8 cellular contexts compared by ENCODE assay signal in genomic region chr11:90204832-90205646, GRCh38. TPM values are rescaled to one million over a fixed set of nuclear protein-coding genes. Genes with fewer than 3 reads are reported as not detected.
DNase-seq lines count a peak whose midpoint lies in the region; ATAC-seq, FAIRE-seq and TF ChIP-seq lines count a peak whose summit lies in the region.

No MANE protein-coding gene starts in this region.

- no peak overlapping the region for H2BK12ac ChIP-seq in H1 (ENCODE audit: low read depth, low read length)

- H3K27me3 Mint-ChIP-seq in nephron (ENCODE audit: low read depth), result no peaks in the 10 kb centered on the region

- DNase-seq in heart right ventricle (no peak), Right ventricle myocardium inferior (ENCODE audit: missing footprints) (no peak), KG1 (lab: John Stamatoyannopoulos, UW) (peak; percentile 43), RPMI7951 (ENCODE audit: low read depth) (peak; percentile 58), H1 (ENCODE audit: low read depth in 1 of 2, low spot score in 2 of 2) (no peak)
- no peak for DNase-seq in activated CD4-positive, CD25-positive, alpha-beta regulatory T cell treated with anti-CD3 and anti-CD28 coated beads, Interleukin-2, amount 50 U/mL, for 72 hours

- TF ChIP-seq RAD21 in H1 (IDR thresholded peaks at IDR 0.05 in 1 of 2, conservative IDR thresholded peaks at IDR 0.05 in 1 of 2; ENCODE audit: low read depth in 2 of 2, low read length in 2 of 2), result peak; percentile 64 to 79

- no peak overlapping the region for H2BK5ac ChIP-seq in H1 (ENCODE audit: low read depth, low read length)

- H3K79me2 ChIP-seq in H1 (ENCODE audit: control insufficient read depth in 1 of 2, insufficient read depth in 2 of 2, low read length in 2 of 2), result peaks cover 0 to 2% of the 10 kb centered on the region in 2 experiments; a peak in 1 of 4 replicates

- intact Hi-C loops in heart right ventricle (cut with DNase I) (loop anchor here in 2 of 10 donors (2.0 to 10.0 kb wide), 2 partner anchors 18 to 250 kb away; partner anchors contain the start of gene CHORDC1 (in 1 of the 2)), Right ventricle myocardium inferior (cut with DNase I) (no loop called here)

- H3K4me1 Mint-ChIP-seq in nephron, result peaks cover 5% of the 10 kb centered on the region

- no peak overlapping the region for H4K91ac ChIP-seq in H1 (replicated peaks; ENCODE audit: insufficient read length, low read length)

- no peak overlapping the region for H2BK20ac ChIP-seq in H1 (ENCODE audit: low read length)

- H4K5ac ChIP-seq in H1 (ENCODE audit: insufficient read length, low read depth, low read length), result no peak overlapping the region

- H3K4ac ChIP-seq in H1 (replicated peaks; ENCODE audit: insufficient read length, low read depth, low read length), result no peak overlapping the region

- peaks cover 0 to 14% (median 0%) of the 10 kb centered on the region in 9 donors for H3K4me1 ChIP-seq in heart right ventricle
- no peaks in the 10 kb centered on the region for H3K4me1 ChIP-seq in H1 (replicated peaks in 1 of 4; ENCODE audit: control insufficient read depth in 3 of 4, insufficient read depth in 4 of 4, low read length in 3 of 4)

- POLR2A ChIA-PET in H1 (lab: Charles Lee; ENCODE audit: partially characterized antibody), result no interaction called here

- H3K9ac ChIP-seq in H1 (replicated peaks in 1 of 4; ENCODE audit: extremely low read depth in 1 of 4, low read depth in 3 of 4, low read length in 3 of 4), result no peak overlapping the region

- H3K4me3 ChIP-seq in heart right ventricle (no peak overlapping the region), H1 (ENCODE audit: extremely low read depth in 1 of 4, insufficient read depth in 2 of 4, low read depth in 3 of 4, low read length in 4 of 4) (no peak overlapping the region)

- CTCF ChIA-PET in H1 (lab: Charles Lee; ENCODE audit: partially characterized antibody), result interaction anchor here (0.5 to 2.1 kb wide), 29 partner anchors 9 to 894 kb away, joined by 3 to 16 read pairs (median 4); no protein-coding TSS in a partner anchor

- TF ChIP-seq POLR2A in H1 (IDR thresholded peaks at IDR 0.05; ENCODE audit: control extremely low read depth in 1 of 2, low read depth in 2 of 2, low read length in 2 of 2), result no peak

- TF ChIP-seq EP300 in H1 (IDR thresholded peaks at IDR 0.05; ENCODE audit: borderline replicate concordance in 1 of 2, low read depth in 2 of 2, low read length in 2 of 2), result no peak

- no peak overlapping the region for H3K23ac ChIP-seq in H1 (ENCODE audit: insufficient read length)

- WGBS in heart right ventricle, 2 donors, result 15 to 21% methylated on average over 3 of the region's 3 CpGs
- 62% methylated on average over 3 of the region's 3 CpGs; no CpG with 5 or more reads in 1 of the 2 experiments for WGBS in H1 (ENCODE audit: extremely low coverage in 1 of 2, insufficient coverage in 1 of 2, insufficient read length in 1 of 2, insufficient replicate concordance in 2 of 2, low coverage in 1 of 2, low lambda C conversion rate in 2 of 2, missing lambda C conversion rate in 1 of 2), 2 experiments

- no peaks in the 10 kb centered on the region for H3K23me2 ChIP-seq in H1 (ENCODE audit: low read depth, low read length)

- FAIRE-seq in H1 (lab: Jason Lieb, UNC), result peak; percentile 66

- H3K56ac ChIP-seq in H1 (replicated peaks; ENCODE audit: insufficient read length, low read depth, low read length), result no peak overlapping the region

- peak overlapping the region in 2 of 3 experiments; percentile 33 to 72 for H3K27ac Mint-ChIP-seq in nephron

- H3K27me3 ChIP-seq in heart right ventricle, result no peaks in the 10 kb centered on the region
- H3K27me3 ChIP-seq in H1 (replicated peaks in 1 of 4; ENCODE audit: control insufficient read depth in 3 of 4, extremely low read depth in 1 of 4, insufficient read depth in 3 of 4, low read length in 3 of 4), result no peaks in the 10 kb centered on the region

- H3K27ac ChIP-seq in heart right ventricle, result no peak overlapping the region
- H3K27ac ChIP-seq in H1 (ENCODE audit: low read depth, low read length), result no peak overlapping the region

- ATAC-seq in heart right ventricle, result no peak
- ATAC-seq in Right ventricle myocardium inferior, result no peak
- peak; percentile 80 for ATAC-seq in GM21619 (IDR thresholded peaks at IDR 0.05; ENCODE audit: unreplicated experiment)

- no peaks in the 10 kb centered on the region for H3K79me1 ChIP-seq in H1 (ENCODE audit: low read depth, low read length)

- TF ChIP-seq CTCF in heart right ventricle (IDR thresholded peaks at IDR 0.05) (peak; percentile 76 to 93 (median 87)), H1 (IDR thresholded peaks at IDR 0.05; ENCODE audit: control extremely low read depth in 1 of 3, insufficient read depth in 1 of 3, low read depth in 1 of 3, low read length in 3 of 3) (peak in 2 of 3 experiments; percentile 55 to 81; a peak in 3 of 4 replicates), nephron (IDR thresholded peaks at IDR 0.05; ENCODE audit: unreplicated experiment in 3 of 3) (peak; percentile 76 to 84 (median 83))

- no peak overlapping the region for H4K8ac ChIP-seq in H1 (ENCODE audit: extremely low read depth, insufficient read depth, low read length)

- H3K36me3 ChIP-seq in heart right ventricle, result peaks cover 0 to 100% (median 37%) of the 10 kb centered on the region in 9 donors
- H3K36me3 ChIP-seq in H1 (ENCODE audit: control insufficient read depth in 2 of 4, insufficient read depth in 4 of 4, low read length in 3 of 4), result peaks cover 4 to 55% (median 20%) of the 10 kb centered on the region in 4 experiments; a peak in 7 of 8 replicates

- no peaks in the 10 kb centered on the region for H3K9me3 Mint-ChIP-seq in nephron

- peaks cover 60% of the 10 kb centered on the region for H3K36me3 Mint-ChIP-seq in nephron (ENCODE audit: low read depth)

- H4K20me1 ChIP-seq in H1 (replicated peaks in 1 of 2; ENCODE audit: control insufficient read depth in 1 of 2, insufficient read depth in 2 of 2, low read length in 2 of 2), result peaks cover 0 to 2% of the 10 kb centered on the region in 2 experiments

- no peak overlapping the region for H3K14ac ChIP-seq in H1 (ENCODE audit: insufficient read length)

- no peak overlapping the region for H2AK5ac ChIP-seq in H1 (ENCODE audit: low read depth, low read length)

- no peaks in the 10 kb centered on the region for H3K9me3 ChIP-seq in heart right ventricle
- no peaks in the 10 kb centered on the region for H3K9me3 ChIP-seq in H1 (ENCODE audit: insufficient read depth in 2 of 2, low read depth in 1 of 2, low read length in 1 of 2)

- no peak overlapping the region for H3K4me3 Mint-ChIP-seq in nephron

- H2AFZ ChIP-seq in H1 (ENCODE audit: low read length), result no peak overlapping the region

- H2BK15ac ChIP-seq in H1 (ENCODE audit: low read length), result no peak overlapping the region

- H2BK120ac ChIP-seq in H1 (replicated peaks; ENCODE audit: low read depth, low read length), result no peak overlapping the region

- H3K18ac ChIP-seq in H1 (ENCODE audit: extremely low read depth, low read length), result no peak overlapping the region

- no peak overlapping the region for H3K4me2 ChIP-seq in H1 (ENCODE audit: insufficient read depth in 1 of 2, low read depth in 2 of 2, low read length in 2 of 2)

TF ChIP-seq in H1, 55 proteins besides CTCF, POLR2A, EP300 and RAD21:
- TF ChIP-seq TEAD4 (IDR thresholded peaks at IDR 0.05; ENCODE audit: low read depth, low read length) (no peak), ASH2L (IDR thresholded peaks at IDR 0.05; ENCODE audit: low read length) (no peak), RBBP5 (IDR thresholded peaks at IDR 0.05; ENCODE audit: borderline replicate concordance, low read depth, low read length) (no peak), SIX5 (IDR thresholded peaks at IDR 0.05; ENCODE audit: low read depth, low read length) (no peak), MAX (IDR thresholded peaks at IDR 0.05) (no peak), MAFK (IDR thresholded peaks at IDR 0.05; ENCODE audit: low read depth, low read length) (no peak), HDAC2 (IDR thresholded peaks at IDR 0.05; ENCODE audit: borderline replicate concordance in 1 of 2, low read depth in 2 of 2, low read length in 2 of 2) (no peak), POU5F1 (IDR thresholded peaks at IDR 0.05; ENCODE audit: low read depth, low read length) (no peak), BCL11A (IDR thresholded peaks at IDR 0.05; ENCODE audit: low read depth in 2 of 2, low read length in 2 of 2) (no peak), CHD2 (IDR thresholded peaks at IDR 0.05; ENCODE audit: low read length) (no peak), GABPA (IDR thresholded peaks at IDR 0.05; ENCODE audit: borderline replicate concordance, insufficient read depth, low read length) (no peak), CEBPB (IDR thresholded peaks at IDR 0.05; ENCODE audit: low read depth, low read length) (no peak), TAF7 (optimal IDR thresholded peaks at IDR 0.05; ENCODE audit: borderline replicate concordance, low read depth, low read length) (no peak), SAP30 (IDR thresholded peaks at IDR 0.05; ENCODE audit: insufficient read depth, insufficient replicate concordance, low read length) (no peak), CREB1 (IDR thresholded peaks at IDR 0.05) (no peak)
- TF ChIP-seq, protein P1, sequence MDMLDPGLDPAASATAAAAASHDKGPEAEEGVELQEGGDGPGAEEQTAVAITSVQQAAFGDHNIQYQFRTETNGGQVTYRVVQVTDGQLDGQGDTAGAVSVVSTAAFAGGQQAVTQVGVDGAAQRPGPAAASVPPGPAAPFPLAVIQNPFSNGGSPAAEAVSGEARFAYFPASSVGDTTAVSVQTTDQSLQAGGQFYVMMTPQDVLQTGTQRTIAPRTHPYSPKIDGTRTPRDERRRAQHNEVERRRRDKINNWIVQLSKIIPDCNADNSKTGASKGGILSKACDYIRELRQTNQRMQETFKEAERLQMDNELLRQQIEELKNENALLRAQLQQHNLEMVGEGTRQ (IDR thresholded peaks at IDR 0.05; ENCODE audit: low read length), result no peak
TF ChIP-seq in H1: peak in this region for 0.

RNA-seq across cellular contexts. Expression of gene CHORDC1, which starts 17.8 kb away (rescaled TPM):
- total RNA-seq in heart right ventricle, result 10 to 100 TPM; 22.4 to 38.1 (median 27.7) TPM
- polyA plus RNA-seq in heart right ventricle, result 10 to 100 TPM; 23.8 to 36.1 TPM
- 42.7 TPM for total RNA-seq in Right ventricle myocardium inferior
- total RNA-seq in RPMI7951 (2014; rRNA removed; shearing (Covaris generic)), result 38.9 and 44.2 TPM in 2 replicates
- total RNA-seq in H1 (2021; fragmentation: NEBNext Ultra II Directional; extraction: Animal tissue kit (Norgen Biotek cat#: 25700)), result 96.6 and 97.1 TPM in 2 replicates
- polyA plus RNA-seq in H1 (2011; rRNA removed), result 28.9 and 29.1 TPM in 2 replicates
- 44.9 TPM for polyA plus RNA-seq in H1 (2011; cell fraction: cytosol; rRNA removed)
- polyA plus RNA-seq in H1 (2011; cell fraction: nucleus; rRNA removed), result 17.8 TPM
- polyA plus RNA-seq in H1 (2012, experiment 1 of 2), result 68.5 to 85.1 TPM (median 74.1 TPM) in 4 replicates
- 5.5 TPM for polyA plus RNA-seq in H1 (2012, experiment 2 of 2)
- polyA plus RNA-seq in H1 (2013, experiment 1 of 2), result 59.7 TPM
- 65.0 TPM for polyA plus RNA-seq in H1 (2013, experiment 2 of 2)
- polyA minus RNA-seq in H1 (2011; rRNA and poly(A)+ RNA removed), result 48.5 and 49.2 TPM in 2 replicates
- 36.3 TPM for polyA minus RNA-seq in H1 (2011; cell fraction: cytosol; rRNA and poly(A)+ RNA removed)
- polyA minus RNA-seq in H1 (2011; cell fraction: nucleus; rRNA and poly(A)+ RNA removed), result 90.5 TPM

Comparison
In these comparisons a context has a peak if more than half of its experiments do, and no peak if none do; other contexts are left out.
1. DNase-seq: peak in KG1 (single experiment) and RPMI7951 (single experiment); none in heart right ventricle (0 of 2), Right ventricle myocardium inferior (single experiment), H1 (0 of 2) and activated CD4-positive, CD25-positive, alpha-beta regulatory T cell treated with anti-CD3 and anti-CD28 coated beads, Interleukin-2, amount 50 U/mL, for 72 hours (single experiment).
2. Peak in every context shown above with its lines, with median percentiles within 50 percentile points of each other: CTCF ChIP-seq.